Comparison of ENCODE assay signal across 22 cellular contexts in genomic region chr11:121323208-121323607, GRCh38. TPM values are rescaled to one million over a fixed set of nuclear protein-coding genes. Genes with fewer than 3 reads are reported as not detected.
DNase-seq lines count a peak whose midpoint lies in the region; FAIRE-seq and TF ChIP-seq lines count a peak whose summit lies in the region.
"Had no signal": no experiment of that assay in that cellular context is flagged by ENCODE, and none has a peak within 500 bp of the region (broad histone marks: within the 10 kb centered on the region; RNA-seq: fewer than 3 reads in every experiment).

No MANE protein-coding gene starts in this region.

- H3K4me1 ChIP-seq in H1 (replicated peaks in 1 of 4; ENCODE audit: control insufficient read depth in 3 of 4, insufficient read depth in 4 of 4, low read length in 3 of 4) (peaks cover 0 to 3% (median 3%) of the 10 kb centered on the region in 4 experiments; a peak in 3 of 7 replicates), neuronal stem cell (ENCODE audit: control insufficient read depth in 2 of 2, insufficient read depth in 1 of 2, low read depth in 1 of 2, low read length in 2 of 2) (peaks cover 0 to 6% of the 10 kb centered on the region in 2 donors)
- H3K4me1 ChIP-seq: breast epithelium, SJSA1 had no signal

- H4K5ac ChIP-seq in H1 (ENCODE audit: insufficient read length, low read depth, low read length), result no peak overlapping the region

- H2AFZ ChIP-seq in H1 (ENCODE audit: low read length) (no peak overlapping the region), neuronal stem cell (ENCODE audit: low read length) (peak overlapping the region; percentile 47)

- no peak for TF ChIP-seq EP300 in H1 (IDR thresholded peaks at IDR 0.05; ENCODE audit: borderline replicate concordance in 1 of 2, low read depth in 2 of 2, low read length in 2 of 2)

- no peak overlapping the region for H2BK15ac ChIP-seq in H1 (ENCODE audit: low read length)
- H2BK15ac ChIP-seq in neuronal stem cell (ENCODE audit: low read length), result no peak overlapping the region

- H3K4me3 ChIP-seq in H1 (ENCODE audit: extremely low read depth in 1 of 4, insufficient read depth in 2 of 4, low read depth in 3 of 4, low read length in 4 of 4) (no peak overlapping the region), neuronal stem cell (ENCODE audit: low read length in 2 of 2) (no peak overlapping the region)
- H3K4me3 ChIP-seq: breast epithelium, ovary, SJSA1 had no signal

- H3K27me3 ChIP-seq in H1 (replicated peaks in 1 of 4; ENCODE audit: control insufficient read depth in 3 of 4, extremely low read depth in 1 of 4, insufficient read depth in 3 of 4, low read length in 3 of 4) (no peaks in the 10 kb centered on the region), neuronal stem cell (ENCODE audit: control insufficient read depth in 3 of 3, insufficient read depth in 3 of 3, low read depth in 1 of 3, low read length in 3 of 3) (no peaks in the 10 kb centered on the region)
- H3K27me3 ChIP-seq: breast epithelium, ovary, SJSA1 had no signal

- H2BK120ac ChIP-seq in H1 (replicated peaks; ENCODE audit: low read depth, low read length), result no peak overlapping the region
- no peak overlapping the region for H2BK120ac ChIP-seq in neuronal stem cell (ENCODE audit: low read depth, low read length)

- H3K23ac ChIP-seq in H1 (ENCODE audit: insufficient read length) (no peak overlapping the region), neuronal stem cell (ENCODE audit: low read depth, low read length, poor library complexity) (no peak overlapping the region)

- H4K8ac ChIP-seq in H1 (ENCODE audit: extremely low read depth, insufficient read depth, low read length), result no peak overlapping the region
- no peak overlapping the region for H4K8ac ChIP-seq in neuronal stem cell (ENCODE audit: low read depth, low read length)

- H3K14ac ChIP-seq in H1 (ENCODE audit: insufficient read length) (no peak overlapping the region), neuronal stem cell (ENCODE audit: low read length) (no peak overlapping the region)

- WGBS in H1 (ENCODE audit: extremely low coverage in 1 of 2, insufficient coverage in 1 of 2, insufficient read length in 1 of 2, insufficient replicate concordance in 2 of 2, low coverage in 1 of 2, low lambda C conversion rate in 2 of 2, missing lambda C conversion rate in 1 of 2), 2 experiments, result 77% methylated on average over 5 of the region's 5 CpGs; no CpG with 5 or more reads in 1 of the 2 experiments
- WGBS in neuronal stem cell (ENCODE audit: extremely low coverage in 2 of 2, insufficient read length in 2 of 2, insufficient replicate concordance in 1 of 2), 2 donors, result no CpG with 5 or more reads among the region's 5 CpGs

- POLR2A ChIA-PET in H1 (lab: Charles Lee; ENCODE audit: partially characterized antibody), result no interaction called here
- POLR2A ChIA-PET in HEK293T (lab: Yijun Ruan, JAX), result no interaction called here

- H3K56ac ChIP-seq in H1 (replicated peaks; ENCODE audit: insufficient read length, low read depth, low read length), result no peak overlapping the region

- DNase-seq in ELF-1 (ENCODE audit: low read depth, low spot score), result peak; percentile 5
- DNase-seq in NCI-H2227 (lab: John Stamatoyannopoulos, UW; ENCODE audit: unreplicated experiment), result peak; percentile 15
- no peak for DNase-seq in H1 (ENCODE audit: low read depth in 1 of 2, low spot score in 2 of 2)
- no peak for DNase-seq in neuronal stem cell (ENCODE audit: low spot score)
- no peak for DNase-seq in HEK293T (ENCODE audit: extremely low spot score)
- DNase-seq in stimulated activated CD4-positive, alpha-beta T cell treated with anti-CD3 and anti-CD28 coated beads, Interleukin-2, amount 100 ng/mL, for 24 hours, result no peak
- DNase-seq in NCI-H1694 (lab: John Stamatoyannopoulos, UW), result no peak
- DNase-seq: activated CD8-positive, alpha-beta memory T cell treated with anti-CD3 and anti-CD28 coated beads for 24 hours; activated naive CD8-positive, alpha-beta T cell treated with anti-CD3 and anti-CD28 coated beads, Interleukin-2, amount 10 ng/mL, durations not matched to agents 7 days and 5 days; AML-193; immature natural killer cell; IMR-90; left ventricle myocardium superior; NCI-H2029; NCI-H524; OCI-M1; ovary; stimulated activated CD4-positive, alpha-beta T cell treated with anti-CD3 and anti-CD28 coated beads, Interleukin-2, amount 100 ng/mL, for 48 hours had no signal

- H3K36me3 ChIP-seq in H1 (ENCODE audit: control insufficient read depth in 2 of 4, insufficient read depth in 4 of 4, low read length in 3 of 4) (no peaks in the 10 kb centered on the region), neuronal stem cell (replicated peaks in 1 of 2; ENCODE audit: control insufficient read depth in 2 of 2, insufficient read depth in 2 of 2, low read length in 2 of 2) (no peaks in the 10 kb centered on the region)
- H3K36me3 ChIP-seq: breast epithelium, ovary, SJSA1 had no signal

- no peak overlapping the region for H4K91ac ChIP-seq in H1 (replicated peaks; ENCODE audit: insufficient read length, low read length)
- H4K91ac ChIP-seq in neuronal stem cell (ENCODE audit: low read depth, low read length, poor library complexity), result no peak overlapping the region

- H3K4ac ChIP-seq in H1 (replicated peaks; ENCODE audit: insufficient read length, low read depth, low read length) (no peak overlapping the region), neuronal stem cell (ENCODE audit: low read length) (no peak overlapping the region)

- no peak overlapping the region for H2BK20ac ChIP-seq in H1 (ENCODE audit: low read length)

- H3K23me2 ChIP-seq in H1 (ENCODE audit: low read depth, low read length), result no peaks in the 10 kb centered on the region

- H4K20me1 ChIP-seq in H1 (replicated peaks in 1 of 2; ENCODE audit: control insufficient read depth in 1 of 2, insufficient read depth in 2 of 2, low read length in 2 of 2), result no peaks in the 10 kb centered on the region

- no peaks in the 10 kb centered on the region for H3K79me2 ChIP-seq in H1 (ENCODE audit: control insufficient read depth in 1 of 2, insufficient read depth in 2 of 2, low read length in 2 of 2)

- H3K18ac ChIP-seq in H1 (ENCODE audit: extremely low read depth, low read length) (no peak overlapping the region), neuronal stem cell (ENCODE audit: low read length) (no peak overlapping the region)

- H3K4me2 ChIP-seq in H1 (ENCODE audit: insufficient read depth in 1 of 2, low read depth in 2 of 2, low read length in 2 of 2) (no peak overlapping the region), neuronal stem cell (ENCODE audit: insufficient read depth, low read length, poor library complexity, severe bottlenecking) (no peak overlapping the region)

- no peak overlapping the region for H2BK5ac ChIP-seq in H1 (ENCODE audit: low read depth, low read length)
- no peak overlapping the region for H2BK5ac ChIP-seq in neuronal stem cell (ENCODE audit: low read length)

- CTCF ChIA-PET in H1 (lab: Charles Lee; ENCODE audit: partially characterized antibody), result interaction anchor here (0.6 to 1.4 kb wide), 11 partner anchors 9 to 259 kb away, joined by 3 to 6 read pairs (median 3); no protein-coding TSS in a partner anchor
- CTCF ChIA-PET in HEK293T (lab: Yijun Ruan, JAX), result no interaction called here

- H3K79me1 ChIP-seq in H1 (ENCODE audit: low read depth, low read length) (no peaks in the 10 kb centered on the region), neuronal stem cell (ENCODE audit: low read depth, low read length) (no peaks in the 10 kb centered on the region)

- H2BK12ac ChIP-seq in H1 (ENCODE audit: low read depth, low read length) (no peak overlapping the region), neuronal stem cell (ENCODE audit: low read length) (no peak overlapping the region)

- no peak for TF ChIP-seq POLR2A in H1 (IDR thresholded peaks at IDR 0.05; ENCODE audit: control extremely low read depth in 1 of 2, low read depth in 2 of 2, low read length in 2 of 2)

- no peak overlapping the region for H3K27ac ChIP-seq in H1 (ENCODE audit: low read depth, low read length)
- H3K27ac ChIP-seq in neuronal stem cell (replicated peaks; ENCODE audit: low read length), result no peak overlapping the region
- H3K27ac ChIP-seq: breast epithelium, ovary, SJSA1 had no signal

- peak; percentile 75 for FAIRE-seq in H1 (lab: Jason Lieb, UNC)
- FAIRE-seq: H54, urothelium cell line had no signal

- H2AK5ac ChIP-seq in H1 (ENCODE audit: low read depth, low read length) (no peak overlapping the region), neuronal stem cell (ENCODE audit: low read depth, low read length) (no peak overlapping the region)

- H3K9me3 ChIP-seq in H1 (ENCODE audit: insufficient read depth in 2 of 2, low read depth in 1 of 2, low read length in 1 of 2) (no peaks in the 10 kb centered on the region), neuronal stem cell (replicated peaks in 1 of 2; ENCODE audit: control insufficient read depth in 2 of 2, insufficient read depth in 1 of 2, low read depth in 1 of 2, low read length in 2 of 2) (no peaks in the 10 kb centered on the region)
- H3K9me3 ChIP-seq: breast epithelium, ovary, SJSA1 had no signal

- peak; percentile 46 to 51 for TF ChIP-seq RAD21 in H1 (IDR thresholded peaks at IDR 0.05 in 1 of 2, conservative IDR thresholded peaks at IDR 0.05 in 1 of 2; ENCODE audit: low read depth in 2 of 2, low read length in 2 of 2)

- H3K9ac ChIP-seq in H1 (replicated peaks in 1 of 4; ENCODE audit: extremely low read depth in 1 of 4, low read depth in 3 of 4, low read length in 3 of 4), result no peak overlapping the region
- H3K9ac ChIP-seq in neuronal stem cell (ENCODE audit: low read depth, low read length, poor library complexity), result no peak overlapping the region

- TF ChIP-seq CTCF in H1 (IDR thresholded peaks at IDR 0.05; ENCODE audit: control extremely low read depth in 1 of 3, insufficient read depth in 1 of 3, low read depth in 1 of 3, low read length in 3 of 3), result peak in 1 of 3 experiments; percentile 29; a peak in 2 of 4 replicates

TF ChIP-seq in H1, 55 proteins besides CTCF, POLR2A, EP300 and RAD21 (continues in another document):
- TF ChIP-seq TEAD4 (IDR thresholded peaks at IDR 0.05; ENCODE audit: low read depth, low read length), result no peak
- TF ChIP-seq BRCA1 (IDR thresholded peaks at IDR 0.05; ENCODE audit: low read depth, low read length), result no peak

TF ChIP-seq in HEK293T, 16 proteins besides CTCF, POLR2A, EP300 and RAD21 (continues in another document):
- no peak for TF ChIP-seq SP1 (IDR thresholded peaks at IDR 0.05)
- TF ChIP-seq SUZ12 (IDR thresholded peaks at IDR 0.05), result no peak
- no peak for TF ChIP-seq LEF1 (IDR thresholded peaks at IDR 0.05; ENCODE audit: borderline replicate concordance)
- TF ChIP-seq ELF4 (IDR thresholded peaks at IDR 0.05), result no peak
- TF ChIP-seq ARNT (IDR thresholded peaks at IDR 0.05), result no peak

RNA-seq across cellular contexts. Expression of gene SC5D, which starts 30.6 kb away (rescaled TPM):
- 71.4 and 73.9 TPM in 2 replicates for total RNA-seq in H1 (2021; fragmentation: NEBNext Ultra II Directional; extraction: Animal tissue kit (Norgen Biotek cat#: 25700))
- polyA plus RNA-seq in H1 (2011; rRNA removed), result 44.7 and 90.3 TPM in 2 replicates
- 75.4 TPM for polyA plus RNA-seq in H1 (2011; cell fraction: cytosol; rRNA removed)
- 92.3 TPM for polyA plus RNA-seq in H1 (2011; cell fraction: nucleus; rRNA removed)
- 69.2 to 167 TPM (median 86.3 TPM) in 4 replicates for polyA plus RNA-seq in H1 (2012, experiment 1 of 2)
- 14.1 TPM for polyA plus RNA-seq in H1 (2012, experiment 2 of 2)
- polyA plus RNA-seq in H1 (2013, experiment 1 of 2), result 208 TPM
- 224 TPM for polyA plus RNA-seq in H1 (2013, experiment 2 of 2)
- 183 and 296 TPM in 2 replicates for polyA minus RNA-seq in H1 (2011; rRNA and poly(A)+ RNA removed)
- polyA minus RNA-seq in H1 (2011; cell fraction: cytosol; rRNA and poly(A)+ RNA removed), result 105 TPM
- 174 TPM for polyA minus RNA-seq in H1 (2011; cell fraction: nucleus; rRNA and poly(A)+ RNA removed)
- polyA plus RNA-seq in neuronal stem cell (2013, experiment 1 of 2), result 69.6 TPM
- 67.4 TPM for polyA plus RNA-seq in neuronal stem cell (2013, experiment 2 of 2)

Comparison
In these comparisons a context has a peak if more than half of its experiments do, and no peak if none do; other contexts are left out.
1. DNase-seq: peak in ELF-1 (single experiment) and NCI-H2227 (single experiment); none in H1 (0 of 2), neuronal stem cell (single experiment), HEK293T (single experiment), stimulated activated CD4-positive, alpha-beta T cell treated with anti-CD3 and anti-CD28 coated beads, Interleukin-2, amount 100 ng/mL, for 24 hours (0 of 2) and NCI-H1694 (single experiment).